18 cellular contexts compared by ENCODE assay signal in genomic region chr12:27469161-27469560, GRCh38. TPM values are rescaled to one million over a fixed set of nuclear protein-coding genes. Genes with fewer than 3 reads are reported as not detected.
A peak's percentile ranks its signal among the peaks of the same experiment; 100 is the strongest.
DNase-seq lines count a peak whose midpoint lies in the region; ATAC-seq and TF ChIP-seq lines count a peak whose summit lies in the region.
"Had no signal": no experiment of that assay in that cellular context is flagged by ENCODE, and none has a peak within 500 bp of the region (broad histone marks: within the 10 kb centered on the region; RNA-seq: fewer than 3 reads in every experiment).

No MANE protein-coding gene starts in this region.

- H3K79me2 ChIP-seq in Loucy (ENCODE audit: insufficient read depth, low read length) = no peaks in the 10 kb centered on the region
- H3K79me2 ChIP-seq in neural progenitor cell (ENCODE audit: low read depth) = no peaks in the 10 kb centered on the region

- no peak for TF ChIP-seq CTCF in activated CD8-positive, alpha-beta T cell treated with anti-CD3 and anti-CD28 coated beads for 36 hours (IDR thresholded peaks at IDR 0.05)
- TF ChIP-seq CTCF in Loucy (conservative IDR thresholded peaks at IDR 0.05; ENCODE audit: low read length) (no peak), nephron progenitor cell (IDR thresholded peaks at IDR 0.05) (no peak), neural progenitor cell (IDR thresholded peaks at IDR 0.05) (no peak)

- peaks cover 78% of the 10 kb centered on the region for H3K4me1 Mint-ChIP-seq in activated CD8-positive, alpha-beta T cell treated with anti-CD3 and anti-CD28 coated beads, Interleukin-2, amount 10 ng/mL, durations not matched to agents 7 days and 5 days (ENCODE audit: low read depth)
- peaks cover 20% of the 10 kb centered on the region for H3K4me1 Mint-ChIP-seq in activated CD8-positive, alpha-beta T cell treated with anti-CD3 and anti-CD28 coated beads for 36 hours (ENCODE audit: low read depth)
- H3K4me1 Mint-ChIP-seq in nephron progenitor cell = peaks cover 15% of the 10 kb centered on the region
- H3K4me1 Mint-ChIP-seq in neural progenitor cell = no peaks in the 10 kb centered on the region

- H3K27ac ChIP-seq in BLaER1 (no peak overlapping the region), neural progenitor cell (no peak overlapping the region)
- H3K27ac ChIP-seq: 22Rv1, A549, GM23248 had no signal

- H3K9ac ChIP-seq in BLaER1 (no peak overlapping the region), Loucy (ENCODE audit: low read depth, low read length, poor library complexity, severe bottlenecking) (no peak overlapping the region), neural progenitor cell (no peak overlapping the region)
- H3K9ac ChIP-seq: GM23248 had no signal

- peaks cover 37% of the 10 kb centered on the region for H3K36me3 Mint-ChIP-seq in activated CD8-positive, alpha-beta T cell treated with anti-CD3 and anti-CD28 coated beads, Interleukin-2, amount 10 ng/mL, durations not matched to agents 7 days and 5 days (ENCODE audit: low read depth)
- no peaks in the 10 kb centered on the region for H3K36me3 Mint-ChIP-seq in activated CD8-positive, alpha-beta T cell treated with anti-CD3 and anti-CD28 coated beads for 36 hours (ENCODE audit: low read depth)
- H3K36me3 Mint-ChIP-seq in nephron progenitor cell (ENCODE audit: low read depth) = no peaks in the 10 kb centered on the region
- peaks cover 2% of the 10 kb centered on the region for H3K36me3 Mint-ChIP-seq in neural progenitor cell
- H3K36me3 Mint-ChIP-seq: CD8-positive, alpha-beta T cell had no signal

- H3K27ac Mint-ChIP-seq in activated CD8-positive, alpha-beta T cell treated with anti-CD3 and anti-CD28 coated beads, Interleukin-2, amount 10 ng/mL, durations not matched to agents 7 days and 5 days = peak overlapping the region; percentile 77
- H3K27ac Mint-ChIP-seq in activated CD8-positive, alpha-beta T cell treated with anti-CD3 and anti-CD28 coated beads for 36 hours = no peak overlapping the region
- H3K27ac Mint-ChIP-seq in nephron progenitor cell (peak overlapping the region; percentile 85), neural progenitor cell (no peak overlapping the region)
- H3K27ac Mint-ChIP-seq: CD8-positive, alpha-beta T cell had no signal

- no peaks in the 10 kb centered on the region for H3F3A ChIP-seq in Loucy (ENCODE audit: low read depth)
- H3F3A ChIP-seq in neural progenitor cell (ENCODE audit: low read depth) = no peaks in the 10 kb centered on the region

- CTCF ChIA-PET in activated CD8-positive, alpha-beta T cell treated with anti-CD3 and anti-CD28 coated beads, Interleukin-2, amount 10 ng/mL, durations not matched to agents 7 days and 5 days (lab: Charles Lee) = interaction anchor here (1.0 to 1.2 kb wide), 2 partner anchors 9 to 35 kb away, joined by 3 to 4 read pairs; no protein-coding TSS in a partner anchor
- CTCF ChIA-PET in activated CD8-positive, alpha-beta T cell treated with anti-CD3 and anti-CD28 coated beads for 36 hours (lab: Charles Lee) = interaction anchor here (0.5 kb wide), 1 partner anchor 184 kb away, joined by 3 read pairs; no protein-coding TSS in a partner anchor

- no peak overlapping the region for H3K4me3 Mint-ChIP-seq in activated CD8-positive, alpha-beta T cell treated with anti-CD3 and anti-CD28 coated beads, Interleukin-2, amount 10 ng/mL, durations not matched to agents 7 days and 5 days
- no peak overlapping the region for H3K4me3 Mint-ChIP-seq in activated CD8-positive, alpha-beta T cell treated with anti-CD3 and anti-CD28 coated beads for 36 hours
- no peak overlapping the region for H3K4me3 Mint-ChIP-seq in nephron progenitor cell
- no peak overlapping the region for H3K4me3 Mint-ChIP-seq in neural progenitor cell
- H3K4me3 Mint-ChIP-seq: CD8-positive, alpha-beta T cell had no signal

- H3K9me3 Mint-ChIP-seq in activated CD8-positive, alpha-beta T cell treated with anti-CD3 and anti-CD28 coated beads, Interleukin-2, amount 10 ng/mL, durations not matched to agents 7 days and 5 days (ENCODE audit: insufficient read depth) = peaks cover 14% of the 10 kb centered on the region
- H3K9me3 Mint-ChIP-seq in activated CD8-positive, alpha-beta T cell treated with anti-CD3 and anti-CD28 coated beads for 36 hours = no peaks in the 10 kb centered on the region
- peaks cover 1% of the 10 kb centered on the region for H3K9me3 Mint-ChIP-seq in nephron progenitor cell
- no peaks in the 10 kb centered on the region for H3K9me3 Mint-ChIP-seq in neural progenitor cell
- H3K9me3 Mint-ChIP-seq: CD8-positive, alpha-beta T cell had no signal

- H3K4me1 ChIP-seq in BLaER1 (peaks cover 84% of the 10 kb centered on the region), Loucy (ENCODE audit: insufficient read depth, low read length, poor library complexity, severe bottlenecking) (peaks cover 50% of the 10 kb centered on the region), neural progenitor cell (no peaks in the 10 kb centered on the region)
- H3K4me1 ChIP-seq: A549 had no signal

- no peaks in the 10 kb centered on the region for H3K9me2 ChIP-seq in Loucy (replicated peaks; ENCODE audit: low read depth, low read length)

- H3K9me3 ChIP-seq in BLaER1 (no peaks in the 10 kb centered on the region), Loucy (ENCODE audit: insufficient read depth, low read depth, low read length) (no peaks in the 10 kb centered on the region), neural progenitor cell (ENCODE audit: low read depth) (no peaks in the 10 kb centered on the region)
- H3K9me3 ChIP-seq: A549, HAP-1 had no signal

- H3K4me3 ChIP-seq in BLaER1 (no peak overlapping the region), Loucy (ENCODE audit: low read length, poor library complexity, severe bottlenecking) (no peak overlapping the region), neural progenitor cell (no peak overlapping the region)
- H3K4me3 ChIP-seq: A549, GM23248, HAP-1 had no signal

- H4K20me1 ChIP-seq in BLaER1 (no peaks in the 10 kb centered on the region), Loucy (ENCODE audit: insufficient read depth, low read length, poor library complexity, severe bottlenecking) (no peaks in the 10 kb centered on the region), neural progenitor cell (ENCODE audit: low read depth) (no peaks in the 10 kb centered on the region)

- H3K27me3 ChIP-seq in BLaER1 (no peaks in the 10 kb centered on the region), Loucy (ENCODE audit: insufficient read depth, low read length, poor library complexity, severe bottlenecking) (no peaks in the 10 kb centered on the region), neural progenitor cell (no peaks in the 10 kb centered on the region)

- H3K4me2 ChIP-seq in BLaER1 (peak overlapping the region; percentile 81), Loucy (ENCODE audit: low read depth, low read length, poor library complexity, severe bottlenecking) (no peak overlapping the region), neural progenitor cell (no peak overlapping the region)
- H3K4me2 ChIP-seq: A549 had no signal

- no peak for DNase-seq in activated CD8-positive, alpha-beta T cell treated with anti-CD3 and anti-CD28 coated beads, Interleukin-2, amount 10 ng/mL, durations not matched to agents 7 days and 5 days
- no peak for DNase-seq in activated CD8-positive, alpha-beta T cell treated with anti-CD3 and anti-CD28 coated beads for 36 hours
- DNase-seq in nephron progenitor cell (no peak), neural progenitor cell (ENCODE audit: low spot score) (no peak)
- DNase-seq: AML-193; CD8-positive, alpha-beta T cell; COR-L47; DMS 273 treated with DMSO at 0.1 percent for 48 hours; DMS53; GM23248 had no signal

- ATAC-seq in activated CD8-positive, alpha-beta T cell treated with anti-CD3 and anti-CD28 coated beads, Interleukin-2, amount 10 ng/mL, durations not matched to agents 7 days and 5 days = no peak
- no peak for ATAC-seq in activated CD8-positive, alpha-beta T cell treated with anti-CD3 and anti-CD28 coated beads for 36 hours
- no peak for ATAC-seq in HG03457 (IDR thresholded peaks at IDR 0.05; ENCODE audit: unreplicated experiment)
- ATAC-seq: A549; CD8-positive, alpha-beta T cell had no signal

- intact Hi-C loops in activated CD8-positive, alpha-beta T cell treated with anti-CD3 and anti-CD28 coated beads for 36 hours (cut with micrococcal nuclease) = no loop called here

- H3K36me3 ChIP-seq in BLaER1 = no peaks in the 10 kb centered on the region
- H3K36me3 ChIP-seq in Loucy (ENCODE audit: insufficient read depth, low read length) = no peaks in the 10 kb centered on the region
- H3K36me3 ChIP-seq in neural progenitor cell = no peaks in the 10 kb centered on the region
- H3K36me3 ChIP-seq: HAP-1 had no signal

- H3K27me3 Mint-ChIP-seq in activated CD8-positive, alpha-beta T cell treated with anti-CD3 and anti-CD28 coated beads, Interleukin-2, amount 10 ng/mL, durations not matched to agents 7 days and 5 days (ENCODE audit: low read depth) = no peaks in the 10 kb centered on the region
- peaks cover 5% of the 10 kb centered on the region for H3K27me3 Mint-ChIP-seq in activated CD8-positive, alpha-beta T cell treated with anti-CD3 and anti-CD28 coated beads for 36 hours
- no peaks in the 10 kb centered on the region for H3K27me3 Mint-ChIP-seq in nephron progenitor cell (ENCODE audit: low read depth, poor library complexity)
- H3K27me3 Mint-ChIP-seq in neural progenitor cell (ENCODE audit: insufficient read depth, low read depth) = no peaks in the 10 kb centered on the region

- H2AFZ ChIP-seq in Loucy (ENCODE audit: low read length) = 0 out of 2 replicates have a peak overlapping the region, but pooled peaks have one; percentile 13
- H2AFZ ChIP-seq in neural progenitor cell (replicated peaks) = no peak overlapping the region
- H2AFZ ChIP-seq: GM23248 had no signal

- POLR2A ChIA-PET in activated CD8-positive, alpha-beta T cell treated with anti-CD3 and anti-CD28 coated beads, Interleukin-2, amount 10 ng/mL, durations not matched to agents 7 days and 5 days (lab: Charles Lee) = no interaction called here
- POLR2A ChIA-PET in activated CD8-positive, alpha-beta T cell treated with anti-CD3 and anti-CD28 coated beads for 36 hours (lab: Charles Lee) = no interaction called here

RNA-seq across cellular contexts. Expression of gene SMCO2, which starts 22.6 kb away (rescaled TPM):
- under 1 TPM in 1 of 2 experiments, not detected in 1; 0.61 TPM for total RNA-seq in activated CD8-positive, alpha-beta T cell treated with anti-CD3 and anti-CD28 coated beads, Interleukin-2, amount 10 ng/mL, durations not matched to agents 7 days and 5 days
- under 1 TPM in 1 of 2 experiments, not detected in 1; 0.32 TPM for total RNA-seq in activated CD8-positive, alpha-beta T cell treated with anti-CD3 and anti-CD28 coated beads for 36 hours
- total RNA-seq in neural progenitor cell (ENCODE audit: low replicate concordance) = not detected in 2 replicates
- total RNA-seq: CD8-positive, alpha-beta T cell; GM23248; H4; HT-29 had no signal

RNA-seq across cellular contexts. Expression of gene PPFIBP1, which starts 54.8 kb away (rescaled TPM):
- total RNA-seq in activated CD8-positive, alpha-beta T cell treated with anti-CD3 and anti-CD28 coated beads, Interleukin-2, amount 10 ng/mL, durations not matched to agents 7 days and 5 days = 10 to 100 TPM; 17.5 TPM
- 1 to 10 TPM; 6.6 to 8.8 TPM for total RNA-seq in activated CD8-positive, alpha-beta T cell treated with anti-CD3 and anti-CD28 coated beads for 36 hours
- 36.5 and 61.7 TPM in 2 replicates for total RNA-seq in neural progenitor cell (ENCODE audit: low replicate concordance)

Comparison
In these comparisons a context has a peak if more than half of its experiments do, and no peak if none do; other contexts are left out.
1. H3K27ac Mint-ChIP-seq: peak in activated CD8-positive, alpha-beta T cell treated with anti-CD3 and anti-CD28 coated beads, Interleukin-2, amount 10 ng/mL, durations not matched to agents 7 days and 5 days (single experiment) and nephron progenitor cell (single experiment); none in activated CD8-positive, alpha-beta T cell treated with anti-CD3 and anti-CD28 coated beads for 36 hours (single experiment) and neural progenitor cell (single experiment).